Comparison of ENCODE assay signal across 8 cellular contexts in genomic region chr7:102616507-102617125, GRCh38. TPM values are rescaled to one million over a fixed set of nuclear protein-coding genes. Genes with fewer than 3 reads are reported as not detected.
DNase-seq lines count a peak whose midpoint lies in the region; ATAC-seq and TF ChIP-seq lines count a peak whose summit lies in the region.
"Not testable (repeated sequence)": the region's sequence is repeated elsewhere in the genome, so short reads cannot be mapped to it uniquely, and the experiment has no call there.

Gene RASA4, minus strand, starts transcription at chr7:102616756. Its CDS starts 67 bp downstream, at chr7:102616689.

- not testable (repeated sequence) for H3K36me3 ChIP-seq in adipocyte (ENCODE audit: control insufficient read depth, insufficient read depth, low read length, severe bottlenecking); testis (ENCODE audit: low read depth, missing control alignments)

- not testable (repeated sequence) for TF ChIP-seq CTCF in glutamatergic neuron (IDR thresholded peaks at IDR 0.05; ENCODE audit: partially characterized antibody, unreplicated experiment); nephron progenitor cell (IDR thresholded peaks at IDR 0.05); testis (IDR thresholded peaks at IDR 0.05)

- not testable (repeated sequence) for H3K27ac ChIP-seq in testis

- not testable (repeated sequence) for H3K36me3 Mint-ChIP-seq in T-cell; glutamatergic neuron (ENCODE audit: unreplicated experiment); nephron progenitor cell (ENCODE audit: low read depth)

- not testable (repeated sequence) for TF ChIP-seq POLR2A in testis (IDR thresholded peaks at IDR 0.05)

- H3K9me3 ChIP-seq in adipocyte (ENCODE audit: control insufficient read depth, low read length); testis: not testable (repeated sequence)

- not testable (repeated sequence) for H3K9ac ChIP-seq in adipocyte (ENCODE audit: low read length)

- not testable (repeated sequence) for H3K4me3 ChIP-seq in adipocyte (ENCODE audit: low read length); testis

- CTCF ChIA-PET in T-cell (lab: Charles Lee), result not testable (repeated sequence)

- H3K27me3 Mint-ChIP-seq in T-cell; glutamatergic neuron (ENCODE audit: unreplicated experiment); nephron progenitor cell (ENCODE audit: low read depth, poor library complexity): not testable (repeated sequence)

- WGBS in testis, 2 donors, result 1% methylated on average over 13 of the region's 62 CpGs; no CpG with 5 or more reads in 1 of the 2 donors

- peak; percentile 31 for DNase-seq in ELR (ENCODE audit: low read depth)
- peak in 18 of 34 experiments; percentile 4 to 52 (median 27) for DNase-seq in T-cell
- DNase-seq in adipocyte (ENCODE audit: low read depth), result peak; percentile 42
- not testable (repeated sequence) for DNase-seq in glutamatergic neuron
- DNase-seq in nephron progenitor cell, result peak; percentile 55
- DNase-seq in testis, result peak; percentile 26

- not testable (repeated sequence) for H3K4me1 Mint-ChIP-seq in T-cell; glutamatergic neuron (ENCODE audit: low read depth, unreplicated experiment); nephron progenitor cell

- H3K4me3 Mint-ChIP-seq in T-cell, result peak within 1 kb of the TSS; percentile 17 to 60 (median 55)
- H3K4me3 Mint-ChIP-seq in glutamatergic neuron (ENCODE audit: unreplicated experiment); nephron progenitor cell: not testable (repeated sequence)

- not testable (repeated sequence) for H3K27ac Mint-ChIP-seq in T-cell; glutamatergic neuron (ENCODE audit: unreplicated experiment); nephron progenitor cell

- intact Hi-C loops in testis (cut with DNase I; ENCODE audit: low total_unique reads), result not testable (repeated sequence)

- POLR2A ChIA-PET in T-cell (lab: Charles Lee), result not testable (repeated sequence)

- H3K27me3 ChIP-seq in adipocyte (replicated peaks; ENCODE audit: control insufficient read depth, insufficient read depth, low read length); testis: not testable (repeated sequence)

- H3K9me3 Mint-ChIP-seq in T-cell; glutamatergic neuron (ENCODE audit: unreplicated experiment); nephron progenitor cell: not testable (repeated sequence)

- ATAC-seq in GM21528 (IDR thresholded peaks at IDR 0.05; ENCODE audit: low FRiP score, unreplicated experiment) (peak; percentile 54), HG03354 (IDR thresholded peaks at IDR 0.05; ENCODE audit: poor library complexity, severe bottlenecking, unreplicated experiment) (peak; percentile 68), T-cell (replicated peaks in 1 of 4) (peak; percentile 98 to 99 (median 99))

- not testable (repeated sequence) for H3K4me1 ChIP-seq in adipocyte (ENCODE audit: control insufficient read depth, insufficient read depth, low read length); testis

RNA-seq across cellular contexts. Expression of gene RASA4, which starts in this region (rescaled TPM):
- total RNA-seq in T-cell (10 to 100 TPM; 63.3 to 89.0 (median 71.6) TPM), glutamatergic neuron (ENCODE audit: unreplicated experiment) (102 TPM), testis (10 to 100 TPM; 28.0 to 49.0 TPM)
- polyA plus RNA-seq in testis (ENCODE audit: insufficient read depth, low read depth, low replicate concordance), result 43.3 TPM
